ENCODE assay signal across 9 cellular contexts in genomic region chr5:5386329-5386728, GRCh38.
"Had no signal": no experiment of that assay in that cellular context is flagged by ENCODE, and none has a peak within 500 bp of the region (broad histone marks: within the 10 kb centered on the region; RNA-seq: fewer than 3 reads in every experiment).

No MANE protein-coding gene starts in this region.

- H2AFZ ChIP-seq: GM23248 had no signal

- H3K27ac ChIP-seq: GM23248, HL-60 had no signal

- H3K4me3 ChIP-seq: GM23248 had no signal

- FAIRE-seq: H54 had no signal

- H3K9ac ChIP-seq: GM23248 had no signal

- DNase-seq: GM23248, GOT3, H9, HCEC 1CT, HFFc6, IMR-90, KBM-7 had no signal
